ENCODE assay signal across 28 cellular contexts in genomic region chr6:39107641-39108040, GRCh38. TPM values are rescaled to one million over a fixed set of nuclear protein-coding genes. Genes with fewer than 3 reads are reported as not detected.
DNase-seq lines count a peak whose midpoint lies in the region; ATAC-seq and TF ChIP-seq lines count a peak whose summit lies in the region.
"Had no signal": no experiment of that assay in that cellular context is flagged by ENCODE, and none has a peak within 500 bp of the region (broad histone marks: within the 10 kb centered on the region; RNA-seq: fewer than 3 reads in every experiment).

No MANE protein-coding gene starts in this region.

- H3K9me2 ChIP-seq in hepatocyte (replicated peaks; ENCODE audit: insufficient read depth): no peaks in the 10 kb centered on the region

- no peak overlapping the region for H3K9ac ChIP-seq in OCI-LY3 (ENCODE audit: low read length)
- H3K9ac ChIP-seq: BLaER1 had no signal

- 41% methylated on average over 2 of the region's 2 CpGs for WGBS in hepatocyte (ENCODE audit: low lambda C conversion rate, missing lambda C conversion rate)

- intact Hi-C loops in left ventricle myocardium superior (cut with micrococcal nuclease) (no loop called here), left cardiac atrium (cut with DNase I) (loop anchor here in 1 of 2 donors (10.0 kb wide), 1 partner anchor 133 kb away; no protein-coding TSS in a partner anchor)

- H3K27ac ChIP-seq in OCI-LY3 (ENCODE audit: low read length): no peak overlapping the region
- peak overlapping the region; percentile 48 for H3K27ac ChIP-seq in hepatocyte
- H3K27ac ChIP-seq: BLaER1 had no signal

- H3K9me3 ChIP-seq in OCI-LY3 (ENCODE audit: insufficient read depth, low read length) (no peaks in the 10 kb centered on the region), hepatocyte (ENCODE audit: low read depth) (no peaks in the 10 kb centered on the region)
- H3K9me3 ChIP-seq: BE2C, BLaER1 had no signal

- H3K36me3 ChIP-seq in OCI-LY3 (replicated peaks; ENCODE audit: low read depth, low read length) (peaks cover 13% of the 10 kb centered on the region), hepatocyte (replicated peaks; ENCODE audit: insufficient read depth, low read depth) (no peaks in the 10 kb centered on the region)
- H3K36me3 ChIP-seq: BE2C had no signal

- H3K27me3 ChIP-seq in OCI-LY3 (ENCODE audit: low read depth, low read length): no peaks in the 10 kb centered on the region
- no peaks in the 10 kb centered on the region for H3K27me3 ChIP-seq in hepatocyte
- H3K27me3 ChIP-seq: BE2C, BLaER1 had no signal

- ATAC-seq in left ventricle myocardium superior (peak; percentile 56), left cardiac atrium (no peak), HG03457 (IDR thresholded peaks at IDR 0.05; ENCODE audit: unreplicated experiment) (no peak), HG02623 (IDR thresholded peaks at IDR 0.05; ENCODE audit: unreplicated experiment) (no peak)
- ATAC-seq: GM12878 had no signal

- H2AFZ ChIP-seq in OCI-LY3 (ENCODE audit: low read depth, low read length) (no peak overlapping the region), hepatocyte (no peak overlapping the region)

- H3K4me1 ChIP-seq in OCI-LY3 (ENCODE audit: low read length) (peaks cover 17% of the 10 kb centered on the region), hepatocyte (ENCODE audit: insufficient read depth) (peaks cover 12% of the 10 kb centered on the region)
- H3K4me1 ChIP-seq: BE2C had no signal

- H4K20me1 ChIP-seq in OCI-LY3 (ENCODE audit: insufficient read depth, low read length) (0 out of 2 replicates have a peak, but pooled peaks cover 6% of the 10 kb centered on the region), hepatocyte (ENCODE audit: insufficient read depth, poor library complexity, severe bottlenecking) (no peaks in the 10 kb centered on the region)
- H4K20me1 ChIP-seq: BLaER1 had no signal

- 0 out of 2 replicates have a peak overlapping the region, but pooled peaks have one; percentile 7 for H3K4me2 ChIP-seq in OCI-LY3 (ENCODE audit: low read length)
- no peak overlapping the region for H3K4me2 ChIP-seq in hepatocyte
- H3K4me2 ChIP-seq: BLaER1 had no signal

- H3K79me2 ChIP-seq in OCI-LY3 (ENCODE audit: low read length): no peaks in the 10 kb centered on the region
- H3K79me2 ChIP-seq in hepatocyte: peaks cover 17% of the 10 kb centered on the region

- no peak for DNase-seq in left ventricle myocardium superior
- DNase-seq in left cardiac atrium: no peak
- DNase-seq in hepatocyte (ENCODE audit: low spot score): no peak
- DNase-seq: 8988T; ACHN; BE2C; C1 segment of cervical spinal cord; CD4-positive, alpha-beta memory T cell; CD4-positive, CD25-positive, alpha-beta regulatory T cell; CD8-positive, alpha-beta memory T cell; COR-L47; DMS 273 treated with DMSO at 0.1 percent for 48 hours; DMS153; DMS53; DMS79; DND-41; EL; GDM1 had no signal

- TF ChIP-seq CTCF in OCI-LY3 (IDR thresholded peaks at IDR 0.05; ENCODE audit: low read depth, low read length) (no peak), hepatocyte (IDR thresholded peaks at IDR 0.05; ENCODE audit: poor library complexity) (no peak)

- H3K4me3 ChIP-seq in OCI-LY3 (ENCODE audit: low read length): no peak overlapping the region
- no peak overlapping the region for H3K4me3 ChIP-seq in hepatocyte
- H3K4me3 ChIP-seq: BLaER1, GM12878 had no signal

RNA-seq across cellular contexts. Expression of gene SAYSD1, which starts 7.3 kb away (rescaled TPM):
- total RNA-seq in left ventricle myocardium superior (12.0 TPM), left cardiac atrium (10 to 100 TPM in 1 of 2 donors, 1 to 10 TPM in 1; 9.2 to 10.8 TPM), hepatocyte (20.8 and 23.4 TPM in 2 replicates)
- polyA plus RNA-seq in hepatocyte: 15.7 and 16.9 TPM in 2 replicates

RNA-seq across cellular contexts. Expression of gene GLP1R, which starts 59.1 kb away (rescaled TPM):
- total RNA-seq in left ventricle myocardium superior (11.6 TPM), left cardiac atrium (10 to 100 TPM in 1 of 2 donors, 1 to 10 TPM in 1; 4.3 to 10.3 TPM), hepatocyte (0.30 and 0.52 TPM in 2 replicates)
- not detected in 2 replicates for polyA plus RNA-seq in hepatocyte
- total RNA-seq: A673; CD4-positive, alpha-beta memory T cell; CD4-positive, CD25-positive, alpha-beta regulatory T cell; CD8-positive, alpha-beta memory T cell; Daoy; G401; GM12878 had no signal
- polyA plus RNA-seq: AG04450; CD14-positive monocyte; CD4-positive, alpha-beta memory T cell; CD4-positive, CD25-positive, alpha-beta regulatory T cell; CD8-positive, alpha-beta memory T cell had no signal
